8 cellular contexts compared by ENCODE assay signal in genomic region chr20:45791668-45792512, GRCh38. TPM values are rescaled to one million over a fixed set of nuclear protein-coding genes. Genes with fewer than 3 reads are reported as not detected.
DNase-seq lines count a peak whose midpoint lies in the region; ATAC-seq and TF ChIP-seq lines count a peak whose summit lies in the region.

A gene with protein sequence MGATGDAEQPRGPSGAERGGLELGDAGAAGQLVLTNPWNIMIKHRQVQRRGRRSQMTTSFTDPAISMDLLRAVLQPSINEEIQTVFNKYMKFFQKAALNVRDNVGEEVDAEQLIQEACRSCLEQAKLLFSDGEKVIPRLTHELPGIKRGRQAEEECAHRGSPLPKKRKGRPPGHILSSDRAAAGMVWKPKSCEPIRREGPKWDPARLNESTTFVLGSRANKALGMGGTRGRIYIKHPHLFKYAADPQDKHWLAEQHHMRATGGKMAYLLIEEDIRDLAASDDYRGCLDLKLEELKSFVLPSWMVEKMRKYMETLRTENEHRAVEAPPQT (plus strand): TSS chr20:45791954. CDS start chr20:45792005, 51 bp downstream.
Gene WFDC3 (minus strand): TSS chr20:45791883. CDS start chr20:45789975, 1,908 bp downstream.

- no peaks in the 10 kb centered on the region for H4K20me1 ChIP-seq in osteoblast (ENCODE audit: insufficient read depth, low read length)

- H3K4me2 ChIP-seq in osteoblast (ENCODE audit: insufficient read depth, low read length) = peak within 1 kb of the TSS; percentile 99

- peak within 1 kb of the TSS; percentile 96 for H3K4me3 Mint-ChIP-seq in activated naive CD8-positive, alpha-beta T cell

- peak within 1 kb of the TSS; percentile 98 for H2AFZ ChIP-seq in osteoblast (ENCODE audit: low read length)

- H3K27me3 Mint-ChIP-seq in activated naive CD8-positive, alpha-beta T cell = no peaks in the 10 kb centered on the region

- no peak for TF ChIP-seq POLR2A in testis (IDR thresholded peaks at IDR 0.05)

- H3K4me1 Mint-ChIP-seq in activated naive CD8-positive, alpha-beta T cell (ENCODE audit: low read depth) = peaks cover 11% of the 10 kb centered on the region

- intact Hi-C loops in Right ventricle myocardium inferior (cut with DNase I) (loop anchor here (5.0 kb wide), 1 partner anchor 180 kb away; the partner anchor contains the start of gene ZNF335), testis (cut with DNase I; ENCODE audit: low total_unique reads) (no loop called here)

- H3K4me3 ChIP-seq in HEK293 (ENCODE audit: low read depth, low read length) = peak within 1 kb of the TSS; percentile 86
- H3K4me3 ChIP-seq in osteoblast (ENCODE audit: insufficient read depth, low read length) = peak within 1 kb of the TSS; percentile 97
- H3K4me3 ChIP-seq in testis = peak within 1 kb of the TSS; percentile 91 to 96

- H3K4me1 ChIP-seq in HEK293 (ENCODE audit: control insufficient read depth, insufficient read depth, low read length) = no peaks in the 10 kb centered on the region
- H3K4me1 ChIP-seq in osteoblast (ENCODE audit: insufficient read depth, low read length) = peaks cover 9% of the 10 kb centered on the region
- no peaks in the 10 kb centered on the region for H3K4me1 ChIP-seq in testis

- 0 to 1% methylated on average over 6 to 41 of the region's 63 CpGs for WGBS in testis, 2 donors

- H3K36me3 Mint-ChIP-seq in activated naive CD8-positive, alpha-beta T cell = no peaks in the 10 kb centered on the region

- H3K9me3 ChIP-seq in HEK293 (ENCODE audit: control insufficient read depth, insufficient read depth, low read depth, low read length) (no peaks in the 10 kb centered on the region), osteoblast (ENCODE audit: low read depth, low read length) (no peaks in the 10 kb centered on the region), testis (no peaks in the 10 kb centered on the region)

- peak within 1 kb of the TSS; percentile 97 for H3K27ac Mint-ChIP-seq in activated naive CD8-positive, alpha-beta T cell

- H3K36me3 ChIP-seq in HEK293 (ENCODE audit: control insufficient read depth in 2 of 2, insufficient read depth in 1 of 2, low read length in 2 of 2) (peaks cover 20 to 32% of the 10 kb centered on the region in 2 experiments), osteoblast (ENCODE audit: insufficient read depth, low read length) (peaks cover 29% of the 10 kb centered on the region), testis (ENCODE audit: low read depth, missing control alignments) (no peaks in the 10 kb centered on the region)

- TF ChIP-seq CTCF in HEK293 (tag by site-specific recombination; IDR thresholded peaks at IDR 0.05) (peak; percentile 62; the same call in 1 of the 2 replicates), osteoblast (IDR thresholded peaks at IDR 0.05; ENCODE audit: extremely low read depth, low read depth, low read length) (no peak), testis (IDR thresholded peaks at IDR 0.05) (peak in 1 of 3 experiments; percentile 23)

- CTCF ChIA-PET in HEK293 (lab: Yijun Ruan, JAX) = interaction anchor here (0.7 to 1.2 kb wide), 2 partner anchors 21 to 407 kb away, joined by 3 to 4 read pairs; no protein-coding TSS in a partner anchor

- peak; percentile 95 for ATAC-seq in Right ventricle myocardium inferior

- H3K27me3 ChIP-seq in osteoblast (ENCODE audit: insufficient read depth, low read length) = no peaks in the 10 kb centered on the region
- H3K27me3 ChIP-seq in testis = no peaks in the 10 kb centered on the region

- H3K79me2 ChIP-seq in osteoblast (ENCODE audit: insufficient read depth, low read length) = peaks cover 16% of the 10 kb centered on the region

- peak within 1 kb of the TSS; percentile 57; the same call in 1 of the 2 replicates for H3K27ac ChIP-seq in HEK293 (ENCODE audit: extremely low read depth, low read depth, low read length)
- peak within 1 kb of the TSS; percentile 81 for H3K27ac ChIP-seq in osteoblast (ENCODE audit: low read depth, low read length)
- H3K27ac ChIP-seq in testis = peak within 1 kb of the TSS; percentile 77 to 83

- POLR2A ChIA-PET in HEK293 (lab: Yijun Ruan, JAX) = interaction anchor here (0.6 to 1.9 kb wide), 9 partner anchors 8 to 428 kb away, joined by 3 to 8 read pairs (median 4); partner anchors contain the start of genes SYS1, WFDC10A and ZSWIM1

- DNase-seq in GM03348 (ENCODE audit: low spot score) (peak; percentile 95), NCI-H1048 (lab: John Stamatoyannopoulos, UW) (peak; percentile 74), SKM-1 (lab: John Stamatoyannopoulos, UW; ENCODE audit: unreplicated experiment) (peak; percentile 76), Right ventricle myocardium inferior (ENCODE audit: missing footprints) (peak; percentile 97), osteoblast (ENCODE audit: insufficient read length, low spot score, missing footprints) (peak; percentile 95), testis (peak; percentile 94)

- H3K9me3 Mint-ChIP-seq in activated naive CD8-positive, alpha-beta T cell (ENCODE audit: low read depth) = no peaks in the 10 kb centered on the region

TF ChIP-seq in HEK293, 187 proteins besides CTCF, POLR2A, EP300 and RAD21 (continues in another document):
- TF ChIP-seq ZNF610 (tag by site-specific recombination; IDR thresholded peaks at IDR 0.05; ENCODE audit: borderline replicate concordance) = no peak
- no peak for TF ChIP-seq ZNF571 (tag by site-specific recombination; IDR thresholded peaks at IDR 0.05)
- TF ChIP-seq ZBTB20 (tag by site-specific recombination; IDR thresholded peaks at IDR 0.05) = peak; percentile 65; the same call in 1 of the 2 replicates
- no peak for TF ChIP-seq SETDB1 (IDR thresholded peaks at IDR 0.05; ENCODE audit: insufficient read length, low read length)
- TF ChIP-seq PATZ1 (tag by site-specific recombination; IDR thresholded peaks at IDR 0.05) = peak; percentile 90
- TF ChIP-seq MZF1 (tag by site-specific recombination; IDR thresholded peaks at IDR 0.05; ENCODE audit: borderline replicate concordance) = no peak
- TF ChIP-seq ZBTB10 (tag by site-specific recombination; IDR thresholded peaks at IDR 0.05) = peak; percentile 71
- peak; percentile 90 for TF ChIP-seq ZFHX2 (tag by site-specific recombination; conservative IDR thresholded peaks at IDR 0.05)
- peak; percentile 68 for TF ChIP-seq ZNF341 (tag by site-specific recombination; IDR thresholded peaks at IDR 0.05; ENCODE audit: low read depth)
- TF ChIP-seq, protein P1, sequence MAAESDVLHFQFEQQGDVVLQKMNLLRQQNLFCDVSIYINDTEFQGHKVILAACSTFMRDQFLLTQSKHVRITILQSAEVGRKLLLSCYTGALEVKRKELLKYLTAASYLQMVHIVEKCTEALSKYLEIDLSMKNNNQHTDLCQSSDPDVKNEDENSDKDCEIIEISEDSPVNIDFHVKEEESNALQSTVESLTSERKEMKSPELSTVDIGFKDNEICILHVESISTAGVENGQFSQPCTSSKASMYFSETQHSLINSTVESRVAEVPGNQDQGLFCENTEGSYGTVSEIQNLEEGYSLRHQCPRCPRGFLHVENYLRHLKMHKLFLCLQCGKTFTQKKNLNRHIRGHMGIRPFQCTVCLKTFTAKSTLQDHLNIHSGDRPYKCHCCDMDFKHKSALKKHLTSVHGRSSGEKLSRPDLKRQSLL (tag by site-specific recombination; IDR thresholded peaks at IDR 0.05) = peak; percentile 98

RNA-seq across cellular contexts. Expression of the first gene that starts in this region (rescaled TPM):
- total RNA-seq in Right ventricle myocardium inferior (12.4 TPM), osteoblast (12.7 and 15.6 TPM in 2 replicates), testis (10 to 100 TPM; 38.6 to 49.9 TPM)
- polyA plus RNA-seq in testis (ENCODE audit: insufficient read depth, low read depth, low replicate concordance) = 67.2 TPM

RNA-seq across cellular contexts. Expression of gene WFDC3, which starts in this region (rescaled TPM):
- total RNA-seq in Right ventricle myocardium inferior (1.1 TPM), osteoblast (not detected in 2 replicates), testis (10 to 100 TPM; 37.5 to 56.2 TPM)
- polyA plus RNA-seq in testis (ENCODE audit: insufficient read depth, low read depth, low replicate concordance) = 99.2 TPM

Comparison
In these comparisons a context has a peak if more than half of its experiments do, and no peak if none do; other contexts are left out.
1. Peak in every context shown above with its lines: DNase-seq, ATAC-seq, H3K4me3 ChIP-seq and H3K27ac ChIP-seq.
2. RNA of gene WFDC3 (total RNA-seq): 37.5 to 56.2 TPM in testis; 1.1 TPM in Right ventricle myocardium inferior (single experiment) and not detected in osteoblast; every median in the first group is over 10 times any median in the second.